ENCODE assay signal across 8 cellular contexts in genomic region chr6:137589067-137589848, GRCh38.
A peak's percentile ranks its signal among the peaks of the same experiment; 100 is the strongest.
DNase-seq lines count a peak whose midpoint lies in the region; ATAC-seq and TF ChIP-seq lines count a peak whose summit lies in the region.

No MANE protein-coding gene starts in this region.

- TF ChIP-seq CTCF in BE2C (IDR thresholded peaks at IDR 0.05; ENCODE audit: low read depth, low read length) (peak; percentile 98), OCI-LY7 (conservative IDR thresholded peaks at IDR 0.05; ENCODE audit: low read length) (peak; percentile 95)

- DNase-seq in BE2C: peak; percentile 72
- DNase-seq in OCI-LY7 (ENCODE audit: low spot score): peak; percentile 81
- DNase-seq in activated T-cell treated with anti-CD3 and anti-CD28 coated beads, Interleukin-2, amount 50 U/mL, for 1 hour: peak; percentile 37
- DNase-seq in hepatic stellate cell (ENCODE audit: low spot score): peak; percentile 5
- DNase-seq in stimulated activated CD4-positive, alpha-beta T cell treated with anti-CD3 and anti-CD28 coated beads, TNF-alpha, amount 100 ng/mL, for 4 hours (ENCODE audit: low read depth in 3 of 3): peak in 2 of 3 experiments; percentile 7 to 23
- DNase-seq in Right ventricle myocardium inferior (ENCODE audit: missing footprints): no peak

- H3K9me2 ChIP-seq in OCI-LY7 (ENCODE audit: insufficient read depth, low read length): no peaks in the 10 kb centered on the region

- peak overlapping the region; percentile 70 for H2AFZ ChIP-seq in OCI-LY7 (ENCODE audit: low read length)

- H3K36me3 ChIP-seq in BE2C (no peaks in the 10 kb centered on the region), OCI-LY7 (ENCODE audit: insufficient read depth, low read length) (no peaks in the 10 kb centered on the region)

- BruUV-seq in OCI-LY7 (replicated peaks; lab: Mats Ljungman, UMichigan): no TSS peak

- H4K20me1 ChIP-seq in OCI-LY7 (ENCODE audit: insufficient read depth, low read length): no peaks in the 10 kb centered on the region

- CTCF ChIA-PET in OCI-LY7 (lab: Charles Lee; ENCODE audit: unreplicated experiment): interaction anchor here (0.7 to 1.0 kb wide), 3 partner anchors 240 to 512 kb away, joined by 3 to 4 read pairs (median 3); no protein-coding TSS in a partner anchor

- POLR2A ChIA-PET in OCI-LY7 (lab: Charles Lee): interaction anchor here (0.6 to 1.8 kb wide), 6 partner anchors 18 to 311 kb away, joined by 3 to 6 read pairs (median 4); no protein-coding TSS in a partner anchor

- H3K4me1 ChIP-seq in BE2C (no peaks in the 10 kb centered on the region), OCI-LY7 (ENCODE audit: insufficient read depth, low read length, poor library complexity, severe bottlenecking) (no peaks in the 10 kb centered on the region)

- H3K4me3 ChIP-seq in BE2C (ENCODE audit: low read depth, low read length) (peak overlapping the region; percentile 39), OCI-LY7 (ENCODE audit: low read depth, low read length, poor library complexity, severe bottlenecking) (no peak overlapping the region)

- H3K79me2 ChIP-seq in OCI-LY7 (ENCODE audit: insufficient read depth, low read depth, low read length): no peaks in the 10 kb centered on the region

- H3K27me3 ChIP-seq in BE2C: peaks cover 4% of the 10 kb centered on the region

- ATAC-seq in GM19025 (IDR thresholded peaks at IDR 0.05; ENCODE audit: low read depth, unreplicated experiment) (peak; percentile 100), HG03097 (IDR thresholded peaks at IDR 0.05; ENCODE audit: low FRiP score, unreplicated experiment) (peak; percentile 100), Right ventricle myocardium inferior (no peak)

- H3K4me2 ChIP-seq in OCI-LY7 (ENCODE audit: low read length): no peak overlapping the region

- no peak overlapping the region for H3K27ac ChIP-seq in OCI-LY7 (ENCODE audit: low read depth, low read length, poor library complexity, severe bottlenecking)

- H3K9me3 ChIP-seq in BE2C: no peaks in the 10 kb centered on the region
- H3K9me3 ChIP-seq in OCI-LY7 (ENCODE audit: low read length): 0 out of 2 replicates have a peak, but pooled peaks cover 9% of the 10 kb centered on the region

- intact Hi-C loops in OCI-LY7 (cut with micrococcal nuclease; ENCODE audit: unreplicated experiment): loop anchor here (1.0 to 5.0 kb wide), 3 partner anchors 247 to 494 kb away; no protein-coding TSS in a partner anchor
- intact Hi-C loops in Right ventricle myocardium inferior (cut with DNase I): no loop called here
